In genomic region chr4:70838972-70839536, GRCh38 we compare ENCODE assay signal across 1 cellular context.
TF ChIP-seq lines count a peak whose summit lies in the region.

No MANE protein-coding gene starts in this region.

TF ChIP-seq in HEK293, 187 proteins besides CTCF, POLR2A, EP300 and RAD21 (continued from another document and continues in another):
- 0 out of 2 replicates have a peak, but pooled peaks have one; percentile 20 for TF ChIP-seq REST (tag by site-specific recombination; IDR thresholded peaks at IDR 0.05)
- TF ChIP-seq ZNF621 (tag by site-specific recombination; IDR thresholded peaks at IDR 0.05) = no peak
- TF ChIP-seq INSM2 (tag by site-specific recombination; IDR thresholded peaks at IDR 0.05) = no peak
- no peak for TF ChIP-seq ZNF211 (tag by site-specific recombination; IDR thresholded peaks at IDR 0.05; ENCODE audit: low read depth)
- TF ChIP-seq ZNF146 (tag by site-specific recombination; IDR thresholded peaks at IDR 0.05) = no peak
- TF ChIP-seq, protein P1, sequence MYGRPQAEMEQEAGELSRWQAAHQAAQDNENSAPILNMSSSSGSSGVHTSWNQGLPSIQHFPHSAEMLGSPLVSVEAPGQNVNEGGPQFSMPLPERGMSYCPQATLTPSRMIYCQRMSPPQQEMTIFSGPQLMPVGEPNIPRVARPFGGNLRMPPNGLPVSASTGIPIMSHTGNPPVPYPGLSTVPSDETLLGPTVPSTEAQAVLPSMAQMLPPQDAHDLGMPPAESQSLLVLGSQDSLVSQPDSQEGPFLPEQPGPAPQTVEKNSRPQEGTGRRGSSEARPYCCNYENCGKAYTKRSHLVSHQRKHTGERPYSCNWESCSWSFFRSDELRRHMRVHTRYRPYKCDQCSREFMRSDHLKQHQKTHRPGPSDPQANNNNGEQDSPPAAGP (tag by site-specific recombination; IDR thresholded peaks at IDR 0.05) = no peak
- TF ChIP-seq ZNF184 (tag by site-specific recombination; IDR thresholded peaks at IDR 0.05) = no peak
- TF ChIP-seq ZNF302 (tag by site-specific recombination; IDR thresholded peaks at IDR 0.05; ENCODE audit: low read depth) = no peak
- TF ChIP-seq, protein P2, sequence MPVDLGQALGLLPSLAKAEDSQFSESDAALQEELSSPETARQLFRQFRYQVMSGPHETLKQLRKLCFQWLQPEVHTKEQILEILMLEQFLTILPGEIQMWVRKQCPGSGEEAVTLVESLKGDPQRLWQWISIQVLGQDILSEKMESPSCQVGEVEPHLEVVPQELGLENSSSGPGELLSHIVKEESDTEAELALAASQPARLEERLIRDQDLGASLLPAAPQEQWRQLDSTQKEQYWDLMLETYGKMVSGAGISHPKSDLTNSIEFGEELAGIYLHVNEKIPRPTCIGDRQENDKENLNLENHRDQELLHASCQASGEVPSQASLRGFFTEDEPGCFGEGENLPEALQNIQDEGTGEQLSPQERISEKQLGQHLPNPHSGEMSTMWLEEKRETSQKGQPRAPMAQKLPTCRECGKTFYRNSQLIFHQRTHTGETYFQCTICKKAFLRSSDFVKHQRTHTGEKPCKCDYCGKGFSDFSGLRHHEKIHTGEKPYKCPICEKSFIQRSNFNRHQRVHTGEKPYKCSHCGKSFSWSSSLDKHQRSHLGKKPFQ (tag by site-specific recombination; IDR thresholded peaks at IDR 0.05) = no peak
- peak; percentile 50 for TF ChIP-seq SP2 (tag by site-specific recombination; IDR thresholded peaks at IDR 0.05)
- peak; percentile 14; the same call in 1 of the 2 replicates for TF ChIP-seq ZNF335 (tag by site-specific recombination; conservative IDR thresholded peaks at IDR 0.05)
- TF ChIP-seq ZNF433 (tag by site-specific recombination; IDR thresholded peaks at IDR 0.05; ENCODE audit: low read depth) = no peak
- TF ChIP-seq ZNF658 (tag by site-specific recombination; IDR thresholded peaks at IDR 0.05) = no peak
- TF ChIP-seq ZBTB20 (tag by site-specific recombination; IDR thresholded peaks at IDR 0.05) = peak; percentile 56; the same call in 1 of the 2 replicates
- no peak for TF ChIP-seq ZNF391 (tag by site-specific recombination; IDR thresholded peaks at IDR 0.05; ENCODE audit: borderline replicate concordance, low read depth)
- no peak for TF ChIP-seq MZF1 (tag by site-specific recombination; IDR thresholded peaks at IDR 0.05; ENCODE audit: borderline replicate concordance)
- TF ChIP-seq ZBTB7A (tag by site-specific recombination; IDR thresholded peaks at IDR 0.05; ENCODE audit: low read depth) = no peak
- 0 out of 2 replicates have a peak, but pooled peaks have one; percentile 24 for TF ChIP-seq ZBTB8A (tag by site-specific recombination; IDR thresholded peaks at IDR 0.05)
- no peak for TF ChIP-seq ZNF624 (tag by site-specific recombination; IDR thresholded peaks at IDR 0.05)
- TF ChIP-seq, protein P3, sequence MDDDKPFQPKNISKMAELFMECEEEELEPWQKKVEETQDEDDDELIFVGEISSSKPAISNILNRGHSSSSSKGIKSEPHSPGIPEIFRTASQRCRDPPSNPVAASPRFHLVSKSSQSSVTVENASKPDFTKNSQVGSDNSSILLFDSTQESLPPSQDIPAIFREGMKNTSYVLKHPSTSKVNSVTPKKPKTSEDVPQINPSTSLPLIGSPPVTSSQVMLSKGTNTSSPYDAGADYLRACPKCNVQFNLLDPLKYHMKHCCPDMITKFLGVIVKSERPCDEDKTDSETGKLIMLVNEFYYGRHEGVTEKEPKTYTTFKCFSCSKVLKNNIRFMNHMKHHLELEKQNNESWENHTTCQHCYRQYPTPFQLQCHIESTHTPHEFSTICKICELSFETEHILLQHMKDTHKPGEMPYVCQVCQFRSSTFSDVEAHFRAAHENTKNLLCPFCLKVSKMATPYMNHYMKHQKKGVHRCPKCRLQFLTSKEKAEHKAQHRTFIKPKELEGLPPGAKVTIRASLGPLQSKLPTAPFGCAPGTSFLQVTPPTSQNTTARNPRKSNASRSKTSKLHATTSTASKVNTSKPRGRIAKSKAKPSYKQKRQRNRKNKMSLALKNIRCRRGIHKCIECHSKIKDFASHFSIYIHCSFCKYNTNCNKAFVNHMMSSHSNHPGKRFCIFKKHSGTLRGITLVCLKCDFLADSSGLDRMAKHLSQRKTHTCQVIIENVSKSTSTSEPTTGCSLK (tag by site-specific recombination; IDR thresholded peaks at IDR 0.05) = no peak
- TF ChIP-seq, protein P4, sequence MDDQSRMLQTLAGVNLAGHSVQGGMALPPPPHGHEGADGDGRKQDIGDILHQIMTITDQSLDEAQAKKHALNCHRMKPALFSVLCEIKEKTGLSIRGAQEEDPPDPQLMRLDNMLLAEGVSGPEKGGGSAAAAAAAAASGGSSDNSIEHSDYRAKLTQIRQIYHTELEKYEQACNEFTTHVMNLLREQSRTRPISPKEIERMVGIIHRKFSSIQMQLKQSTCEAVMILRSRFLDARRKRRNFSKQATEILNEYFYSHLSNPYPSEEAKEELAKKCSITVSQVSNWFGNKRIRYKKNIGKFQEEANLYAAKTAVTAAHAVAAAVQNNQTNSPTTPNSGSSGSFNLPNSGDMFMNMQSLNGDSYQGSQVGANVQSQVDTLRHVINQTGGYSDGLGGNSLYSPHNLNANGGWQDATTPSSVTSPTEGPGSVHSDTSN (CRISPR knock-in tag; IDR thresholded peaks at IDR 0.05) = no peak; the same call in 1 of the 2 replicates
- no peak for TF ChIP-seq ZNF311 (tag by site-specific recombination; IDR thresholded peaks at IDR 0.05; ENCODE audit: borderline replicate concordance)
- no peak for TF ChIP-seq ZNF48 (tag by site-specific recombination; IDR thresholded peaks at IDR 0.05)
- TF ChIP-seq, protein P5, sequence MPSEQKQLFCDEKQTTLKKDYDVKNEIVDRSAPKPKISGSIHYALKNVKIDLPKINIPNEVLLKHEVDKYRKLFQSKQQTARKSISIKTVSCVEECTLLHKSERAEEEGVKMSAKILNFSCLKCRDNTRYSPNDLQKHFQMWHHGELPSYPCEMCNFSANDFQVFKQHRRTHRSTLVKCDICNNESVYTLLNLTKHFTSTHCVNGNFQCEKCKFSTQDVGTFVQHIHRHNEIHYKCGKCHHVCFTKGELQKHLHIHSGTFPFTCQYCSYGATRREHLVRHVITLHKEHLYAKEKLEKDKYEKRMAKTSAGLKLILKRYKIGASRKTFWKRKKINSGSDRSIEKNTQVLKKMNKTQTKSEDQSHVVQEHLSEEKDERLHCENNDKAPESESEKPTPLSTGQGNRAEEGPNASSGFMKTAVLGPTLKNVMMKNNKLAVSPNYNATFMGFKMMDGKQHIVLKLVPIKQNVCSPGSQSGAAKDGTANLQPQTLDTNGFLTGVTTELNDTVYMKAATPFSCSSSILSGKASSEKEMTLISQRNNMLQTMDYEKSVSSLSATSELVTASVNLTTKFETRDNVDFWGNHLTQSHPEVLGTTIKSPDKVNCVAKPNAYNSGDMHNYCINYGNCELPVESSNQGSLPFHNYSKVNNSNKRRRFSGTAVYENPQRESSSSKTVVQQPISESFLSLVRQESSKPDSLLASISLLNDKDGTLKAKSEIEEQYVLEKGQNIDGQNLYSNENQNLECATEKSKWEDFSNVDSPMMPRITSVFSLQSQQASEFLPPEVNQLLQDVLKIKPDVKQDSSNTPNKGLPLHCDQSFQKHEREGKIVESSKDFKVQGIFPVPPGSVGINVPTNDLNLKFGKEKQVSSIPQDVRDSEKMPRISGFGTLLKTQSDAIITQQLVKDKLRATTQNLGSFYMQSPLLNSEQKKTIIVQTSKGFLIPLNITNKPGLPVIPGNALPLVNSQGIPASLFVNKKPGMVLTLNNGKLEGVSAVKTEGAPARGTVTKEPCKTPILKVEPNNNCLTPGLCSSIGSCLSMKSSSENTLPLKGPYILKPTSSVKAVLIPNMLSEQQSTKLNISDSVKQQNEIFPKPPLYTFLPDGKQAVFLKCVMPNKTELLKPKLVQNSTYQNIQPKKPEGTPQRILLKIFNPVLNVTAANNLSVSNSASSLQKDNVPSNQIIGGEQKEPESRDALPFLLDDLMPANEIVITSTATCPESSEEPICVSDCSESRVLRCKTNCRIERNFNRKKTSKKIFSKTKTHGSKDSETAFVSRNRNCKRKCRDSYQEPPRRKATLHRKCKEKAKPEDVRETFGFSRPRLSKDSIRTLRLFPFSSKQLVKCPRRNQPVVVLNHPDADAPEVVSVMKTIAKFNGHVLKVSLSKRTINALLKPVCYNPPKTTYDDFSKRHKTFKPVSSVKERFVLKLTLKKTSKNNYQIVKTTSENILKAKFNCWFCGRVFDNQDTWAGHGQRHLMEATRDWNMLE (tag by site-specific recombination; conservative IDR thresholded peaks at IDR 0.05; ENCODE audit: low read depth) = no peak
- TF ChIP-seq ZNF571 (tag by site-specific recombination; IDR thresholded peaks at IDR 0.05) = no peak
- TF ChIP-seq, protein P6, sequence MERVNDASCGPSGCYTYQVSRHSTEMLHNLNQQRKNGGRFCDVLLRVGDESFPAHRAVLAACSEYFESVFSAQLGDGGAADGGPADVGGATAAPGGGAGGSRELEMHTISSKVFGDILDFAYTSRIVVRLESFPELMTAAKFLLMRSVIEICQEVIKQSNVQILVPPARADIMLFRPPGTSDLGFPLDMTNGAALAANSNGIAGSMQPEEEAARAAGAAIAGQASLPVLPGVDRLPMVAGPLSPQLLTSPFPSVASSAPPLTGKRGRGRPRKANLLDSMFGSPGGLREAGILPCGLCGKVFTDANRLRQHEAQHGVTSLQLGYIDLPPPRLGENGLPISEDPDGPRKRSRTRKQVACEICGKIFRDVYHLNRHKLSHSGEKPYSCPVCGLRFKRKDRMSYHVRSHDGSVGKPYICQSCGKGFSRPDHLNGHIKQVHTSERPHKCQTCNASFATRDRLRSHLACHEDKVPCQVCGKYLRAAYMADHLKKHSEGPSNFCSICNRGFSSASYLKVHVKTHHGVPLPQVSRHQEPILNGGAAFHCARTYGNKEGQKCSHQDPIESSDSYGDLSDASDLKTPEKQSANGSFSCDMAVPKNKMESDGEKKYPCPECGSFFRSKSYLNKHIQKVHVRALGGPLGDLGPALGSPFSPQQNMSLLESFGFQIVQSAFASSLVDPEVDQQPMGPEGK (tag by site-specific recombination; IDR thresholded peaks at IDR 0.05) = peak; percentile 21; the same call in 1 of the 2 replicates
- TF ChIP-seq EGR2 (tag by site-specific recombination; IDR thresholded peaks at IDR 0.05; ENCODE audit: low read depth) = peak; percentile 43
- peak; percentile 10; the same call in 1 of the 2 replicates for TF ChIP-seq ZBTB11 (tag by site-specific recombination; conservative IDR thresholded peaks at IDR 0.05; ENCODE audit: low read depth)
- TF ChIP-seq ZNF549 (tag by site-specific recombination; IDR thresholded peaks at IDR 0.05) = no peak
- TF ChIP-seq SP7 (tag by site-specific recombination; IDR thresholded peaks at IDR 0.05) = 0 out of 2 replicates have a peak, but pooled peaks have one; percentile 21
- TF ChIP-seq ZNF747 (tag by site-specific recombination; IDR thresholded peaks at IDR 0.05) = no peak
- TF ChIP-seq ZIC2 (tag by site-specific recombination; IDR thresholded peaks at IDR 0.05) = no peak
- TF ChIP-seq ZNF830 (tag by site-specific recombination; IDR thresholded peaks at IDR 0.05; ENCODE audit: low read depth) = no peak
- TF ChIP-seq ZNF530 (tag by site-specific recombination; IDR thresholded peaks at IDR 0.05; ENCODE audit: low read depth) = no peak
- TF ChIP-seq ZBTB48 (tag by site-specific recombination; IDR thresholded peaks at IDR 0.05) = no peak
- no peak for TF ChIP-seq ZBTB21 (tag by site-specific recombination; IDR thresholded peaks at IDR 0.05)
- TF ChIP-seq ZNF426 (tag by site-specific recombination; IDR thresholded peaks at IDR 0.05) = no peak
